ENCODE assay signal across 11 cellular contexts in genomic region chr5:56088967-56089829, GRCh38.
DNase-seq lines count a peak whose midpoint lies in the region; ATAC-seq lines count a peak whose summit lies in the region.
"Had no signal": no experiment of that assay in that cellular context is flagged by ENCODE, and none has a peak within 500 bp of the region (broad histone marks: within the 10 kb centered on the region; RNA-seq: fewer than 3 reads in every experiment).

No MANE protein-coding gene starts in this region.

- H3K4me1 Mint-ChIP-seq in activated CD4-positive, alpha-beta T cell treated with anti-CD3 and anti-CD28 coated beads, Interleukin-2, amount 10 ng/mL, durations not matched to agents 24 days and 14 days, result peaks cover 47% of the 10 kb centered on the region
- peaks cover 33 to 80% (median 69%) of the 10 kb centered on the region in 7 donors for H3K4me1 Mint-ChIP-seq in naive thymus-derived CD4-positive, alpha-beta T cell
- H3K4me1 Mint-ChIP-seq: activated B cell treated with CpG ODN at 0.5 μM for 24 hours, B cell had no signal

- H3K9me3 ChIP-seq in SJSA1 (replicated peaks), result no peaks in the 10 kb centered on the region
- H3K9me3 ChIP-seq in naive thymus-derived CD4-positive, alpha-beta T cell (ENCODE audit: control insufficient read depth in 2 of 3, low read length in 3 of 3), result no peaks in the 10 kb centered on the region

- intact Hi-C loops in activated CD4-positive, alpha-beta T cell treated with anti-CD3 and anti-CD28 coated beads, Interleukin-2, amount 10 ng/mL, durations not matched to agents 24 days and 14 days (cut with micrococcal nuclease), result loop anchor here (1.0 kb wide), 1 partner anchor 8 kb away; no protein-coding TSS in a partner anchor
- intact Hi-C loops in naive thymus-derived CD4-positive, alpha-beta T cell (cut with micrococcal nuclease), result no loop called here

- no peaks in the 10 kb centered on the region for H3K36me3 ChIP-seq in SJSA1
- H3K36me3 ChIP-seq in naive thymus-derived CD4-positive, alpha-beta T cell (ENCODE audit: control insufficient read depth in 2 of 3, insufficient read depth in 3 of 3, low read length in 3 of 3), result no peaks in the 10 kb centered on the region

- H3K36me3 Mint-ChIP-seq in activated CD4-positive, alpha-beta T cell treated with anti-CD3 and anti-CD28 coated beads, Interleukin-2, amount 10 ng/mL, durations not matched to agents 24 days and 14 days (ENCODE audit: low read depth), result no peaks in the 10 kb centered on the region
- H3K36me3 Mint-ChIP-seq in naive thymus-derived CD4-positive, alpha-beta T cell, result peaks cover 0 to 15% (median 5%) of the 10 kb centered on the region in 5 donors

- no peaks in the 10 kb centered on the region for H3K9me3 Mint-ChIP-seq in activated CD4-positive, alpha-beta T cell treated with anti-CD3 and anti-CD28 coated beads, Interleukin-2, amount 10 ng/mL, durations not matched to agents 24 days and 14 days
- no peaks in the 10 kb centered on the region for H3K9me3 Mint-ChIP-seq in naive thymus-derived CD4-positive, alpha-beta T cell
- H3K9me3 Mint-ChIP-seq: activated B cell treated with CpG ODN at 0.5 μM for 24 hours had no signal

- peak; percentile 99 for ATAC-seq in HG02759 (IDR thresholded peaks at IDR 0.05; ENCODE audit: unreplicated experiment)
- ATAC-seq in naive thymus-derived CD4-positive, alpha-beta T cell, result no peak

- POLR2A ChIA-PET in naive thymus-derived CD4-positive, alpha-beta T cell (lab: Charles Lee), result interaction anchor here (0.7 to 7.4 kb wide), 6 partner anchors 9 to 77 kb away, joined by 3 to 78 read pairs (median 4); no protein-coding TSS in a partner anchor

- no peak overlapping the region for H3K27ac ChIP-seq in SJSA1
- no peak overlapping the region for H3K27ac ChIP-seq in naive thymus-derived CD4-positive, alpha-beta T cell (ENCODE audit: low read depth, low read length)

- DNase-seq in activated CD4-positive, alpha-beta T cell treated with anti-CD3 and anti-CD28 coated beads, Interleukin-2, amount 10 ng/mL, durations not matched to agents 24 days and 14 days, result peak; percentile 72
- no peak for DNase-seq in activated CD4-positive, alpha-beta T cell treated with anti-CD3 and anti-CD28 coated beads for 4 hours
- peak; percentile 28 to 45 for DNase-seq in SJSA1 (ENCODE audit: low read depth in 1 of 2, low spot score in 2 of 2)
- DNase-seq in naive thymus-derived CD4-positive, alpha-beta T cell, result no peak
- no peak for DNase-seq in epidermal melanocyte (ENCODE audit: insufficient read length, low spot score)
- DNase-seq in NCI-H187 treated with DMSO at 0.1 percent for 48 hours (lab: John Stamatoyannopoulos, UW), result no peak
- DNase-seq in COLO668 (lab: John Stamatoyannopoulos, UW; ENCODE audit: unreplicated experiment), result no peak
- DNase-seq: activated B cell treated with CpG ODN at 0.5 μM for 24 hours had no signal

- peaks cover 10% of the 10 kb centered on the region for H3K4me1 ChIP-seq in SJSA1 (replicated peaks)
- H3K4me1 ChIP-seq in naive thymus-derived CD4-positive, alpha-beta T cell (ENCODE audit: control insufficient read depth in 2 of 2, insufficient read depth in 2 of 2, low read length in 2 of 2), result peaks cover 0 to 60% of the 10 kb centered on the region in 2 donors

- H3K27ac Mint-ChIP-seq in activated CD4-positive, alpha-beta T cell treated with anti-CD3 and anti-CD28 coated beads, Interleukin-2, amount 10 ng/mL, durations not matched to agents 24 days and 14 days, result peak overlapping the region; percentile 74
- peak overlapping the region in 6 of 9 donors; percentile 7 to 100 (median 42) for H3K27ac Mint-ChIP-seq in naive thymus-derived CD4-positive, alpha-beta T cell
- H3K27ac Mint-ChIP-seq: activated B cell treated with CpG ODN at 0.5 μM for 24 hours, B cell had no signal

- H3K4me3 ChIP-seq in SJSA1, result no peak overlapping the region
- no peak overlapping the region for H3K4me3 ChIP-seq in naive thymus-derived CD4-positive, alpha-beta T cell (ENCODE audit: low read length)

- no peaks in the 10 kb centered on the region for H3K27me3 Mint-ChIP-seq in activated CD4-positive, alpha-beta T cell treated with anti-CD3 and anti-CD28 coated beads, Interleukin-2, amount 10 ng/mL, durations not matched to agents 24 days and 14 days
- no peaks in the 10 kb centered on the region for H3K27me3 Mint-ChIP-seq in naive thymus-derived CD4-positive, alpha-beta T cell

- H3K27me3 ChIP-seq in SJSA1 (replicated peaks), result no peaks in the 10 kb centered on the region
- no peaks in the 10 kb centered on the region for H3K27me3 ChIP-seq in naive thymus-derived CD4-positive, alpha-beta T cell (ENCODE audit: control insufficient read depth in 2 of 2, insufficient read depth in 2 of 2, low read length in 2 of 2)

- CTCF ChIA-PET in naive thymus-derived CD4-positive, alpha-beta T cell (lab: Charles Lee), result interaction anchor here (0.6 to 1.7 kb wide), 5 partner anchors 10 to 180 kb away, joined by 3 to 7 read pairs (median 5); no protein-coding TSS in a partner anchor

- H3K4me3 Mint-ChIP-seq in activated CD4-positive, alpha-beta T cell treated with anti-CD3 and anti-CD28 coated beads, Interleukin-2, amount 10 ng/mL, durations not matched to agents 24 days and 14 days, result no peak overlapping the region
- H3K4me3 Mint-ChIP-seq in naive thymus-derived CD4-positive, alpha-beta T cell, result peak overlapping the region in 4 of 10 donors; percentile 12 to 40 (median 23)
- H3K4me3 Mint-ChIP-seq: activated B cell treated with CpG ODN at 0.5 μM for 24 hours, B cell, neural crest cell had no signal

Comparison
In these comparisons a context has a peak if more than half of its experiments do, and no peak if none do; other contexts are left out.
1. DNase-seq: peak in activated CD4-positive, alpha-beta T cell treated with anti-CD3 and anti-CD28 coated beads, Interleukin-2, amount 10 ng/mL, durations not matched to agents 24 days and 14 days (single experiment) and SJSA1 (2 of 2); none in activated CD4-positive, alpha-beta T cell treated with anti-CD3 and anti-CD28 coated beads for 4 hours (0 of 2), naive thymus-derived CD4-positive, alpha-beta T cell (0 of 9), epidermal melanocyte (single experiment), NCI-H187 treated with DMSO at 0.1 percent for 48 hours (single experiment) and COLO668 (single experiment).